In the genomic region with DNA sequence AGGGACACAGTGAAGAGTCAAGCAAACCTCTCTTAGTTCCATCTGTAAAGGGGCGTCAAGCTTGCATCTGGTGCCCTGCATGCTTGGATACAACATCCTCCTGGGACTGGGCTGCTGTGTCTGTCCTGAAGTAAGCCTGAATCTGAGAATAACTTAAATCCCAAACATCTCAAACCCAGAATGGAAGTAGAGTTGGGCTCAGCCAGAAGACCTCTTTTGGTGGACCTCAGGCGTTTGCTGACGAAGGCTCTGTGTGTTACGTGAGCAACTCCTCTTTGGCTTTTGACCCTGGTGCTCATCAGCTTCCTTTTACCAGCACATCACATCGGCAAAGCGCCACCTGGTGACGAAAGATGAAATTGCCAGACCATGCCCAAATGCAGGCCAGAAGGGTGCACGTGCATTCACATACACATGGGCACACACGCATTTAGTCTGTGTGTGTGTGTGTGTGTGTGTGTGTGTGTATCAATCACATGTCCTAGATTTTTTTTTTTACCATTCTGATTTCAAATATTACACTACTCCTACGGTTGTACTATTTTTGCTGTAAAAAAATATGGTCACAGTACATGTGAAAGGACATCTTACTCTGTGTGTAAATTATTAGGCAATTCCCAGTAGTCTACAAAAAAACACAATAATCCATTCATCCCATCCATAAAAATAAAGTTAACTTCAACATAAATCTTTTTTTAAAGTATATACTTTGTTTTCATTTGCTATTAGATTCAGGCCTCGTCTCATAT, we compare ENCODE assay signal across 8 cellular contexts. TPM values are rescaled to one million over a fixed set of nuclear protein-coding genes. Genes with fewer than 3 reads are reported as not detected.
A peak's percentile ranks its signal among the peaks of the same experiment; 100 is the strongest.
DNase-seq lines count a peak whose midpoint lies in the region; ATAC-seq and TF ChIP-seq lines count a peak whose summit lies in the region.

No MANE protein-coding gene starts in this region.

- H3K27me3 Mint-ChIP-seq in CD8-positive, alpha-beta T cell (ENCODE audit: low read depth) = no peaks in the 10 kb centered on the region
- no peaks in the 10 kb centered on the region for H3K27me3 Mint-ChIP-seq in activated naive CD4-positive, alpha-beta T cell treated with anti-CD3 and anti-CD28 coated beads, Interleukin-2, amount 50 U/mL, for 24 hours

- TF ChIP-seq CTCF in CD8-positive, alpha-beta T cell (IDR thresholded peaks at IDR 0.05) = peak; percentile 69

- POLR2A ChIA-PET in CD8-positive, alpha-beta T cell (lab: Charles Lee) = interaction anchor here (0.6 to 4.7 kb wide), 15 partner anchors 10 to 618 kb away, joined by 3 to 57 read pairs (median 6); partner anchors contain the start of genes FOXJ1 and UBALD2

- DNase-seq in CD8-positive, alpha-beta T cell = peak; percentile 90 to 98 (median 93)
- DNase-seq in GOT3 (lab: John Stamatoyannopoulos, UW) = peak; percentile 82
- DNase-seq in NCI-H146 (lab: John Stamatoyannopoulos, UW) = peak; percentile 84
- peak; percentile 85 for DNase-seq in SKM-1 treated with dmso at 0.1 percent for 144 hours (lab: John Stamatoyannopoulos, UW; ENCODE audit: unreplicated experiment)
- DNase-seq in head of caudate nucleus = peak; percentile 32 to 96 (median 90)
- DNase-seq in posterior vena cava (ENCODE audit: low spot score) = peak; percentile 96
- peak; percentile 91 for DNase-seq in ureter (ENCODE audit: low spot score)

- H3K4me1 ChIP-seq in CD8-positive, alpha-beta T cell (ENCODE audit: insufficient read depth, low read length) = peaks cover 73% of the 10 kb centered on the region

- intact Hi-C loops in CD8-positive, alpha-beta T cell (cut with DNase I, micrococcal nuclease) = loop anchor here (1.0 to 5.0 kb wide), 6 partner anchors 10 to 168 kb away; no protein-coding TSS in a partner anchor
- intact Hi-C loops in head of caudate nucleus (cut with DNase I) = loop anchor here (10.0 kb wide), 2 partner anchors 47 to 93 kb away; no protein-coding TSS in a partner anchor
- intact Hi-C loops in posterior vena cava (cut with DNase I) = no loop called here

- H3K4me3 ChIP-seq in CD8-positive, alpha-beta T cell (ENCODE audit: low read depth, low read length) = no peak overlapping the region

- H3K9me3 ChIP-seq in CD8-positive, alpha-beta T cell (ENCODE audit: low read length) = no peaks in the 10 kb centered on the region

- no peaks in the 10 kb centered on the region for H3K27me3 ChIP-seq in CD8-positive, alpha-beta T cell (ENCODE audit: insufficient read depth, low read length)

- H3K9me3 Mint-ChIP-seq in CD8-positive, alpha-beta T cell = no peaks in the 10 kb centered on the region
- no peaks in the 10 kb centered on the region for H3K9me3 Mint-ChIP-seq in activated naive CD4-positive, alpha-beta T cell treated with anti-CD3 and anti-CD28 coated beads, Interleukin-2, amount 50 U/mL, for 24 hours

- CTCF ChIA-PET in CD8-positive, alpha-beta T cell (lab: Charles Lee) = interaction anchor here (0.6 to 11.7 kb wide), 31 partner anchors 8 to 114 kb away, joined by 3 to 177 read pairs (median 5); partner anchors contain the start of genes FOXJ1 and UBALD2

- peak overlapping the region; percentile 64 for H3K4me3 Mint-ChIP-seq in CD8-positive, alpha-beta T cell
- peak overlapping the region; percentile 49 for H3K4me3 Mint-ChIP-seq in activated naive CD4-positive, alpha-beta T cell treated with anti-CD3 and anti-CD28 coated beads, Interleukin-2, amount 50 U/mL, for 24 hours

- peak; percentile 77 for ATAC-seq in CD8-positive, alpha-beta T cell

- peak overlapping the region; percentile 95 for H3K27ac Mint-ChIP-seq in CD8-positive, alpha-beta T cell
- peak overlapping the region; percentile 94 for H3K27ac Mint-ChIP-seq in activated naive CD4-positive, alpha-beta T cell treated with anti-CD3 and anti-CD28 coated beads, Interleukin-2, amount 50 U/mL, for 24 hours

- peaks cover 65% of the 10 kb centered on the region for H3K4me1 Mint-ChIP-seq in CD8-positive, alpha-beta T cell (ENCODE audit: low read depth)
- peaks cover 63% of the 10 kb centered on the region for H3K4me1 Mint-ChIP-seq in activated naive CD4-positive, alpha-beta T cell treated with anti-CD3 and anti-CD28 coated beads, Interleukin-2, amount 50 U/mL, for 24 hours

- peak overlapping the region; percentile 46 for H3K27ac ChIP-seq in CD8-positive, alpha-beta T cell (ENCODE audit: low read depth, low read length)

- peaks cover 7% of the 10 kb centered on the region for H3K36me3 Mint-ChIP-seq in CD8-positive, alpha-beta T cell
- peaks cover 7% of the 10 kb centered on the region for H3K36me3 Mint-ChIP-seq in activated naive CD4-positive, alpha-beta T cell treated with anti-CD3 and anti-CD28 coated beads, Interleukin-2, amount 50 U/mL, for 24 hours

- no peaks in the 10 kb centered on the region for H3K36me3 ChIP-seq in CD8-positive, alpha-beta T cell (ENCODE audit: insufficient read depth, low read length)

RNA-seq across cellular contexts. Expression of gene FOXJ1, which starts 41.1 kb away (rescaled TPM):
- total RNA-seq in CD8-positive, alpha-beta T cell = 1 to 10 TPM; 2.2 to 2.7 TPM
- total RNA-seq in posterior vena cava (not detected), ureter (2.5 TPM)

RNA-seq across cellular contexts. Expression of gene RNF157, which starts 58.1 kb away (rescaled TPM):
- 10 to 100 TPM; 22.3 to 25.5 TPM for total RNA-seq in CD8-positive, alpha-beta T cell
- total RNA-seq in posterior vena cava = 1 to 10 TPM; 1.9 TPM
- total RNA-seq in ureter = 4.3 TPM

Comparison
In these comparisons a context has a peak if more than half of its experiments do, and no peak if none do; other contexts are left out.
1. intact Hi-C loops: an anchor here in CD8-positive, alpha-beta T cell (1.0 to 5.0 kb wide) and head of caudate nucleus (10.0 kb wide); none called in posterior vena cava.